10 cellular contexts compared by ENCODE assay signal in genomic region chr1:205939690-205940330, GRCh38. TPM values are rescaled to one million over a fixed set of nuclear protein-coding genes. Genes with fewer than 3 reads are reported as not detected.
A peak's percentile ranks its signal among the peaks of the same experiment; 100 is the strongest.
DNase-seq lines count a peak whose midpoint lies in the region; ATAC-seq lines count a peak whose summit lies in the region.
"Had no signal": no experiment of that assay in that cellular context is flagged by ENCODE, and none has a peak within 500 bp of the region (broad histone marks: within the 10 kb centered on the region; RNA-seq: fewer than 3 reads in every experiment).

No MANE protein-coding gene starts in this region.

- no peak overlapping the region for H3K4me3 Mint-ChIP-seq in activated naive CD8-positive, alpha-beta T cell treated with anti-CD3 and anti-CD28 coated beads for 36 hours
- H3K4me3 Mint-ChIP-seq: IgD-negative memory B cell had no signal

- no peak overlapping the region for H3K4ac ChIP-seq in neuronal stem cell (ENCODE audit: low read length)

- no peak overlapping the region for H3K23ac ChIP-seq in neuronal stem cell (ENCODE audit: low read depth, low read length, poor library complexity)

- H3K9me3 Mint-ChIP-seq in activated naive CD8-positive, alpha-beta T cell treated with anti-CD3 and anti-CD28 coated beads for 36 hours = no peaks in the 10 kb centered on the region
- H3K9me3 Mint-ChIP-seq: IgD-negative memory B cell had no signal

- DNase-seq in DMS 273 (lab: John Stamatoyannopoulos, UW; ENCODE audit: unreplicated experiment) (peak; percentile 77), DMS 273 treated with DMSO at 0.1 percent for 48 hours (lab: John Stamatoyannopoulos, UW) (no peak), NCI-H187 treated with DMSO at 0.1 percent for 48 hours (lab: John Stamatoyannopoulos, UW) (peak; percentile 96), neuronal stem cell (ENCODE audit: low spot score) (peak; percentile 40)
- peak; percentile 28 for DNase-seq in activated naive CD8-positive, alpha-beta T cell treated with anti-CD3 and anti-CD28 coated beads for 36 hours
- DNase-seq in activated CD8-positive, alpha-beta memory T cell treated with anti-CD3 and anti-CD28 coated beads for 24 hours = no peak
- DNase-seq: spleen had no signal

- H3K4me1 ChIP-seq in neuronal stem cell (ENCODE audit: control insufficient read depth in 2 of 2, insufficient read depth in 1 of 2, low read depth in 1 of 2, low read length in 2 of 2) = peaks cover 0 to 20% of the 10 kb centered on the region in 2 donors
- H3K4me1 ChIP-seq: spleen had no signal

- H2AFZ ChIP-seq in neuronal stem cell (ENCODE audit: low read length) = no peak overlapping the region

- H2BK120ac ChIP-seq in neuronal stem cell (ENCODE audit: low read depth, low read length) = no peak overlapping the region

- no peak overlapping the region for H3K4me2 ChIP-seq in neuronal stem cell (ENCODE audit: insufficient read depth, low read length, poor library complexity, severe bottlenecking)

- H3K79me1 ChIP-seq in neuronal stem cell (ENCODE audit: low read depth, low read length) = no peaks in the 10 kb centered on the region

- peak overlapping the region; percentile 60 for H3K18ac ChIP-seq in neuronal stem cell (ENCODE audit: low read length)

- H3K36me3 ChIP-seq in neuronal stem cell (replicated peaks in 1 of 2; ENCODE audit: control insufficient read depth in 2 of 2, insufficient read depth in 2 of 2, low read length in 2 of 2) = no peaks in the 10 kb centered on the region
- H3K36me3 ChIP-seq: spleen had no signal

- H2BK15ac ChIP-seq in neuronal stem cell (ENCODE audit: low read length) = no peak overlapping the region

- no peak for ATAC-seq in HG03196 (IDR thresholded peaks at IDR 0.05; ENCODE audit: unreplicated experiment)
- no peak for ATAC-seq in HG02763 (IDR thresholded peaks at IDR 0.05; ENCODE audit: unreplicated experiment)

- no peak overlapping the region for H4K91ac ChIP-seq in neuronal stem cell (ENCODE audit: low read depth, low read length, poor library complexity)

- H3K9me3 ChIP-seq in neuronal stem cell (replicated peaks in 1 of 2; ENCODE audit: control insufficient read depth in 2 of 2, insufficient read depth in 1 of 2, low read depth in 1 of 2, low read length in 2 of 2) = no peaks in the 10 kb centered on the region
- H3K9me3 ChIP-seq: spleen had no signal

- no peak overlapping the region for H2AK5ac ChIP-seq in neuronal stem cell (ENCODE audit: low read depth, low read length)

- no peaks in the 10 kb centered on the region for H3K36me3 Mint-ChIP-seq in activated naive CD8-positive, alpha-beta T cell treated with anti-CD3 and anti-CD28 coated beads for 36 hours

- H2BK12ac ChIP-seq in neuronal stem cell (ENCODE audit: low read length) = no peak overlapping the region

- H3K27me3 Mint-ChIP-seq in activated naive CD8-positive, alpha-beta T cell treated with anti-CD3 and anti-CD28 coated beads for 36 hours = peaks cover 32% of the 10 kb centered on the region

- H4K8ac ChIP-seq in neuronal stem cell (ENCODE audit: low read depth, low read length) = no peak overlapping the region

- H2BK5ac ChIP-seq in neuronal stem cell (ENCODE audit: low read length) = no peak overlapping the region

- H3K4me3 ChIP-seq in neuronal stem cell (ENCODE audit: low read length in 2 of 2) = no peak overlapping the region
- H3K4me3 ChIP-seq: spleen had no signal

- no peak overlapping the region for H3K27ac ChIP-seq in neuronal stem cell (replicated peaks; ENCODE audit: low read length)
- H3K27ac ChIP-seq: spleen had no signal

- no peak overlapping the region for H3K14ac ChIP-seq in neuronal stem cell (ENCODE audit: low read length)

- peaks cover 0 to 21% (median 0%) of the 10 kb centered on the region in 3 experiments for H3K27me3 ChIP-seq in neuronal stem cell (ENCODE audit: control insufficient read depth in 3 of 3, insufficient read depth in 3 of 3, low read depth in 1 of 3, low read length in 3 of 3)

- no peaks in the 10 kb centered on the region for H3K4me1 Mint-ChIP-seq in activated naive CD8-positive, alpha-beta T cell treated with anti-CD3 and anti-CD28 coated beads for 36 hours

- no CpG with 5 or more reads among the region's 7 CpGs for WGBS in neuronal stem cell (ENCODE audit: extremely low coverage in 2 of 2, insufficient read length in 2 of 2, insufficient replicate concordance in 1 of 2), 2 donors

- H3K27ac Mint-ChIP-seq in activated naive CD8-positive, alpha-beta T cell treated with anti-CD3 and anti-CD28 coated beads for 36 hours = no peak overlapping the region

- H3K9ac ChIP-seq in neuronal stem cell (ENCODE audit: low read depth, low read length, poor library complexity) = no peak overlapping the region

RNA-seq across cellular contexts. Expression of gene SLC26A9, which starts 3.4 kb away (rescaled TPM):
- not detected for total RNA-seq in activated naive CD8-positive, alpha-beta T cell treated with anti-CD3 and anti-CD28 coated beads for 36 hours
- polyA plus RNA-seq in neuronal stem cell (2013, experiment 1 of 2) = 0.03 TPM
- 0.03 TPM for polyA plus RNA-seq in neuronal stem cell (2013, experiment 2 of 2)
- total RNA-seq: spleen had no signal
- polyA plus RNA-seq: IgD-negative memory B cell had no signal

Comparison
In these comparisons a context has a peak if more than half of its experiments do, and no peak if none do; other contexts are left out.
1. DNase-seq: peak in DMS 273 (single experiment), NCI-H187 treated with DMSO at 0.1 percent for 48 hours (single experiment), activated naive CD8-positive, alpha-beta T cell treated with anti-CD3 and anti-CD28 coated beads for 36 hours (single experiment) and neuronal stem cell (single experiment); none in DMS 273 treated with DMSO at 0.1 percent for 48 hours (single experiment) and activated CD8-positive, alpha-beta memory T cell treated with anti-CD3 and anti-CD28 coated beads for 24 hours (single experiment).